ENCODE assay signal across 11 cellular contexts in genomic region chr19:35987571-35987896, GRCh38. TPM values are rescaled to one million over a fixed set of nuclear protein-coding genes. Genes with fewer than 3 reads are reported as not detected.
DNase-seq lines count a peak whose midpoint lies in the region; ATAC-seq, FAIRE-seq and TF ChIP-seq lines count a peak whose summit lies in the region.
"Had no signal": no experiment of that assay in that cellular context is flagged by ENCODE, and none has a peak within 500 bp of the region (broad histone marks: within the 10 kb centered on the region; RNA-seq: fewer than 3 reads in every experiment).

No MANE protein-coding gene starts in this region.

- peaks cover 14% of the 10 kb centered on the region for H3K27me3 ChIP-seq in CD4-positive, CD25-positive, alpha-beta regulatory T cell (ENCODE audit: control insufficient read depth, insufficient read depth, low read length)
- peaks cover 14% of the 10 kb centered on the region for H3K27me3 ChIP-seq in HUES48 (ENCODE audit: control insufficient read depth, insufficient read depth, low read length)
- H3K27me3 ChIP-seq in astrocyte (ENCODE audit: insufficient read depth, low read length), result peaks cover 12% of the 10 kb centered on the region
- peaks cover 14% of the 10 kb centered on the region for H3K27me3 ChIP-seq in neural cell (ENCODE audit: insufficient read depth, low read depth, low read length)
- H3K27me3 ChIP-seq in CD8-positive, alpha-beta T cell (ENCODE audit: insufficient read depth, low read length), result peaks cover 11% of the 10 kb centered on the region

- H3K4me1 Mint-ChIP-seq in CD4-positive, CD25-positive, alpha-beta regulatory T cell, result peaks cover 0 to 14% (median 0%) of the 10 kb centered on the region in 4 donors
- no peaks in the 10 kb centered on the region for H3K4me1 Mint-ChIP-seq in astrocyte (ENCODE audit: low read depth, unreplicated experiment)
- peaks cover 5% of the 10 kb centered on the region for H3K4me1 Mint-ChIP-seq in CD8-positive, alpha-beta T cell (ENCODE audit: low read depth)

- no peaks in the 10 kb centered on the region for H3F3A ChIP-seq in neural cell (ENCODE audit: insufficient read depth, low read length, poor library complexity, severe bottlenecking)

- no peak overlapping the region for H3K4me2 ChIP-seq in astrocyte (ENCODE audit: low read length)
- no peak overlapping the region for H3K4me2 ChIP-seq in neural cell (ENCODE audit: low read length)

- H4K20me1 ChIP-seq in astrocyte (ENCODE audit: insufficient read depth, low read length) (no peaks in the 10 kb centered on the region), neural cell (ENCODE audit: insufficient read depth) (no peaks in the 10 kb centered on the region)

- TF ChIP-seq CTCF in astrocyte (IDR thresholded peaks at IDR 0.05; ENCODE audit: insufficient read depth, low read depth, low read length) (no peak), neural cell (IDR thresholded peaks at IDR 0.05; ENCODE audit: poor library complexity, severe bottlenecking) (no peak)
- TF ChIP-seq CTCF in CD8-positive, alpha-beta T cell (IDR thresholded peaks at IDR 0.05), result no peak

- peak overlapping the region in 3 of 4 donors; percentile 44 to 64 (median 59) for H3K4me3 Mint-ChIP-seq in CD4-positive, CD25-positive, alpha-beta regulatory T cell
- peak overlapping the region; percentile 57 for H3K4me3 Mint-ChIP-seq in astrocyte (ENCODE audit: unreplicated experiment)
- no peak overlapping the region for H3K4me3 Mint-ChIP-seq in CD8-positive, alpha-beta T cell

- H3K9me3 ChIP-seq in CD4-positive, CD25-positive, alpha-beta regulatory T cell (ENCODE audit: control insufficient read depth in 2 of 2, low read length in 2 of 2), result no peaks in the 10 kb centered on the region
- H3K9me3 ChIP-seq in HUES48 (ENCODE audit: control insufficient read depth, insufficient read depth, low read length), result no peaks in the 10 kb centered on the region
- no peaks in the 10 kb centered on the region for H3K9me3 ChIP-seq in astrocyte (ENCODE audit: insufficient read depth, low read depth, low read length)
- H3K9me3 ChIP-seq in neural cell (ENCODE audit: low read length), result no peaks in the 10 kb centered on the region
- H3K9me3 ChIP-seq in CD8-positive, alpha-beta T cell (ENCODE audit: low read length), result no peaks in the 10 kb centered on the region

- H3K9ac ChIP-seq in HUES48 (ENCODE audit: low read depth, low read length), result no peak overlapping the region
- H3K9ac ChIP-seq in astrocyte (ENCODE audit: low read length), result no peak overlapping the region
- H3K9ac ChIP-seq in neural cell (ENCODE audit: low read length), result no peak overlapping the region

- no peaks in the 10 kb centered on the region for H3K9me2 ChIP-seq in neural cell (ENCODE audit: insufficient read depth, low read length)

- POLR2A ChIA-PET in CD8-positive, alpha-beta T cell (lab: Charles Lee), result no interaction called here

- CTCF ChIA-PET in CD8-positive, alpha-beta T cell (lab: Charles Lee), result interaction anchor here (0.7 kb wide), 1 partner anchor 611 kb away, joined by 3 read pairs; no protein-coding TSS in a partner anchor

- no peaks in the 10 kb centered on the region for H3K36me3 Mint-ChIP-seq in CD4-positive, CD25-positive, alpha-beta regulatory T cell
- peaks cover 4% of the 10 kb centered on the region for H3K36me3 Mint-ChIP-seq in astrocyte (ENCODE audit: low read depth, unreplicated experiment)
- H3K36me3 Mint-ChIP-seq in CD8-positive, alpha-beta T cell, result no peaks in the 10 kb centered on the region

- intact Hi-C loops in CD8-positive, alpha-beta T cell (cut with DNase I, micrococcal nuclease), result no loop called here

- H3K27ac ChIP-seq in CD4-positive, CD25-positive, alpha-beta regulatory T cell (ENCODE audit: insufficient read depth, low read length, poor library complexity, severe bottlenecking), result no peak overlapping the region
- no peak overlapping the region for H3K27ac ChIP-seq in HUES48 (ENCODE audit: low read depth, low read length)
- no peak overlapping the region for H3K27ac ChIP-seq in astrocyte (ENCODE audit: low read depth, low read length)
- no peak overlapping the region for H3K27ac ChIP-seq in neural cell (ENCODE audit: low read length)
- no peak overlapping the region for H3K27ac ChIP-seq in CD8-positive, alpha-beta T cell (ENCODE audit: low read depth, low read length)

- no peak for TF ChIP-seq RAD21 in neural cell (conservative IDR thresholded peaks at IDR 0.05)

- H3K4me3 ChIP-seq in CD4-positive, CD25-positive, alpha-beta regulatory T cell (ENCODE audit: low read depth, low read length), result no peak overlapping the region
- peak overlapping the region; percentile 55; the same call in 1 of the 2 replicates for H3K4me3 ChIP-seq in HUES48 (ENCODE audit: low read depth, low read length)
- H3K4me3 ChIP-seq in astrocyte (ENCODE audit: insufficient read depth, low read depth, low read length), result no peak overlapping the region
- peak overlapping the region; percentile 67 for H3K4me3 ChIP-seq in neural cell (ENCODE audit: low read length)
- no peak overlapping the region for H3K4me3 ChIP-seq in CD8-positive, alpha-beta T cell (ENCODE audit: low read depth, low read length)

- FAIRE-seq in astrocyte (lab: Jason Lieb, UNC), result no peak
- FAIRE-seq: islet of Langerhans had no signal

- H3K27me3 Mint-ChIP-seq in CD4-positive, CD25-positive, alpha-beta regulatory T cell, result peaks cover 51% of the 10 kb centered on the region
- peaks cover 56% of the 10 kb centered on the region for H3K27me3 Mint-ChIP-seq in astrocyte (ENCODE audit: low read depth, unreplicated experiment)
- peaks cover 44% of the 10 kb centered on the region for H3K27me3 Mint-ChIP-seq in CD8-positive, alpha-beta T cell (ENCODE audit: low read depth)

- no peak for DNase-seq in CD4-positive, CD25-positive, alpha-beta regulatory T cell
- no peak for DNase-seq in astrocyte (ENCODE audit: low read depth)
- no peak for DNase-seq in A172 (ENCODE audit: low spot score)
- no peak for DNase-seq in NCI-H2227 treated with DMSO at 0.1 percent for 48 hours (lab: John Stamatoyannopoulos, UW)
- DNase-seq in NCI-H1436 (lab: John Stamatoyannopoulos, UW), result no peak
- no peak for DNase-seq in CD8-positive, alpha-beta T cell
- DNase-seq: cerebellar nuclear complex had no signal

- H3K79me2 ChIP-seq in astrocyte (ENCODE audit: insufficient read depth, low read length) (no peaks in the 10 kb centered on the region), neural cell (replicated peaks; ENCODE audit: insufficient read depth, low read length) (no peaks in the 10 kb centered on the region)

- peaks cover 0 to 3% (median 0%) of the 10 kb centered on the region in 7 donors for H3K9me3 Mint-ChIP-seq in CD4-positive, CD25-positive, alpha-beta regulatory T cell
- H3K9me3 Mint-ChIP-seq in astrocyte (ENCODE audit: unreplicated experiment), result peaks cover 9% of the 10 kb centered on the region
- no peaks in the 10 kb centered on the region for H3K9me3 Mint-ChIP-seq in CD8-positive, alpha-beta T cell

- H2AFZ ChIP-seq in astrocyte (ENCODE audit: low read depth, low read length), result no peak overlapping the region
- no peak overlapping the region for H2AFZ ChIP-seq in neural cell (ENCODE audit: low read depth, low read length)

- H3K4me1 ChIP-seq in CD4-positive, CD25-positive, alpha-beta regulatory T cell (ENCODE audit: control insufficient read depth, insufficient read depth, low read length, poor library complexity, severe bottlenecking), result peaks cover 7% of the 10 kb centered on the region
- H3K4me1 ChIP-seq in HUES48 (ENCODE audit: control insufficient read depth, insufficient read depth, low read length) (no peaks in the 10 kb centered on the region), astrocyte (ENCODE audit: insufficient read depth, low read length) (no peaks in the 10 kb centered on the region)
- peaks cover 4% of the 10 kb centered on the region for H3K4me1 ChIP-seq in CD8-positive, alpha-beta T cell (ENCODE audit: insufficient read depth, low read length)

- no peak for TF ChIP-seq EP300 in neural cell (conservative IDR thresholded peaks at IDR 0.05; ENCODE audit: poor library complexity, severe bottlenecking)

- ATAC-seq in CD4-positive, CD25-positive, alpha-beta regulatory T cell (ENCODE audit: low read depth in 2 of 2), result no peak
- no peak for ATAC-seq in CD8-positive, alpha-beta T cell

- no peaks in the 10 kb centered on the region for H3K36me3 ChIP-seq in CD4-positive, CD25-positive, alpha-beta regulatory T cell (ENCODE audit: control insufficient read depth, insufficient read depth, low read length)
- H3K36me3 ChIP-seq in HUES48 (ENCODE audit: control insufficient read depth, insufficient read depth, low read length) (no peaks in the 10 kb centered on the region), astrocyte (ENCODE audit: insufficient read depth, low read length) (no peaks in the 10 kb centered on the region), neural cell (ENCODE audit: insufficient read depth, low read length) (no peaks in the 10 kb centered on the region)
- H3K36me3 ChIP-seq in CD8-positive, alpha-beta T cell (ENCODE audit: insufficient read depth, low read length), result no peaks in the 10 kb centered on the region

- no peak overlapping the region for H3K27ac Mint-ChIP-seq in CD4-positive, CD25-positive, alpha-beta regulatory T cell
- H3K27ac Mint-ChIP-seq in astrocyte (ENCODE audit: unreplicated experiment), result no peak overlapping the region
- H3K27ac Mint-ChIP-seq in CD8-positive, alpha-beta T cell, result no peak overlapping the region

RNA-seq across cellular contexts. Expression of gene SDHAF1, which starts 7.5 kb away (rescaled TPM):
- 11.8 TPM for total RNA-seq in CD4-positive, CD25-positive, alpha-beta regulatory T cell
- polyA plus RNA-seq in CD4-positive, CD25-positive, alpha-beta regulatory T cell, result 10 to 100 TPM; 44.0 to 71.2 (median 67.4) TPM
- 8.8 and 10.9 TPM in 2 replicates for total RNA-seq in astrocyte
- polyA plus RNA-seq in neural cell, result 65.3 and 71.6 TPM in 2 replicates
- 26.2 and 30.2 TPM in 2 replicates for polyA minus RNA-seq in neural cell
- total RNA-seq in A172 (2014; rRNA removed; shearing (Covaris generic)), result 20.4 and 24.6 TPM in 2 replicates
- total RNA-seq in CD8-positive, alpha-beta T cell, result 1 to 10 TPM; 7.3 TPM

RNA-seq across cellular contexts. Expression of gene SYNE4, which starts 21.1 kb away (rescaled TPM):
- total RNA-seq in CD4-positive, CD25-positive, alpha-beta regulatory T cell, result 1.5 TPM
- polyA plus RNA-seq in CD4-positive, CD25-positive, alpha-beta regulatory T cell, result under 1 TPM in 1 of 4 donors, not detected in 3; 0.40 TPM
- 0.53 and 1.1 TPM in 2 replicates for total RNA-seq in astrocyte
- 0.16 and 0.19 TPM in 2 replicates for polyA plus RNA-seq in neural cell
- 0.35 TPM in 1 of 2 replicates, not detected in the other for polyA minus RNA-seq in neural cell
- 0.12 and 0.29 TPM in 2 replicates for total RNA-seq in A172 (2014; rRNA removed; shearing (Covaris generic))
- total RNA-seq in CD8-positive, alpha-beta T cell, result 1 to 10 TPM in 1 of 2 experiments, under 1 TPM in 1; 0.95 to 2.1 TPM
- total RNA-seq: SK-MEL-5 had no signal

RNA-seq across cellular contexts. Expression of gene ALKBH6, which starts 26.5 kb away (rescaled TPM):
- 35.8 TPM for total RNA-seq in CD4-positive, CD25-positive, alpha-beta regulatory T cell
- 10 to 100 TPM; 18.3 to 32.7 (median 24.8) TPM for polyA plus RNA-seq in CD4-positive, CD25-positive, alpha-beta regulatory T cell
- 25.9 and 27.3 TPM in 2 replicates for total RNA-seq in astrocyte
- polyA plus RNA-seq in neural cell, result 45.6 and 63.2 TPM in 2 replicates
- 12.9 and 14.2 TPM in 2 replicates for polyA minus RNA-seq in neural cell
- 38.3 and 43.4 TPM in 2 replicates for total RNA-seq in A172 (2014; rRNA removed; shearing (Covaris generic))
- total RNA-seq in CD8-positive, alpha-beta T cell, result 10 to 100 TPM; 28.8 to 34.1 TPM

RNA-seq across cellular contexts. Expression of gene CLIP3, which starts 45.1 kb away (rescaled TPM):
- 1.4 TPM for total RNA-seq in CD4-positive, CD25-positive, alpha-beta regulatory T cell
- polyA plus RNA-seq in CD4-positive, CD25-positive, alpha-beta regulatory T cell, result 1 to 10 TPM in 1 of 4 donors, under 1 TPM in 3; 0.38 to 1.3 (median 0.61) TPM
- 55.4 and 57.4 TPM in 2 replicates for total RNA-seq in astrocyte
- 5.6 and 7.8 TPM in 2 replicates for polyA plus RNA-seq in neural cell
- polyA minus RNA-seq in neural cell, result 26.1 and 40.7 TPM in 2 replicates
- total RNA-seq in A172 (2014; rRNA removed; shearing (Covaris generic)), result 5.7 and 6.7 TPM in 2 replicates
- total RNA-seq in CD8-positive, alpha-beta T cell, result under 1 TPM; 0.75 to 0.98 TPM

RNA-seq across cellular contexts. Expression of gene LRFN3, which starts 51.4 kb away (rescaled TPM):
- total RNA-seq in CD4-positive, CD25-positive, alpha-beta regulatory T cell, result 7.7 TPM
- 1 to 10 TPM in 1 of 4 donors, under 1 TPM in 3; 0.63 to 1.4 (median 0.84) TPM for polyA plus RNA-seq in CD4-positive, CD25-positive, alpha-beta regulatory T cell
- total RNA-seq in astrocyte, result 15.1 and 15.3 TPM in 2 replicates
- 10.1 and 11.1 TPM in 2 replicates for polyA plus RNA-seq in neural cell
- 21.1 and 24.8 TPM in 2 replicates for polyA minus RNA-seq in neural cell
- 4.6 and 8.2 TPM in 2 replicates for total RNA-seq in A172 (2014; rRNA removed; shearing (Covaris generic))
- total RNA-seq in CD8-positive, alpha-beta T cell, result 1 to 10 TPM; 2.2 to 3.3 TPM

Comparison
In these comparisons a context has a peak if more than half of its experiments do, and no peak if none do; other contexts are left out.
1. H3K4me3 ChIP-seq: peak in HUES48 (single experiment) and neural cell (single experiment); none in CD4-positive, CD25-positive, alpha-beta regulatory T cell (single experiment), astrocyte (single experiment) and CD8-positive, alpha-beta T cell (single experiment).